ENCODE assay signal across 8 cellular contexts in the genomic region with DNA sequence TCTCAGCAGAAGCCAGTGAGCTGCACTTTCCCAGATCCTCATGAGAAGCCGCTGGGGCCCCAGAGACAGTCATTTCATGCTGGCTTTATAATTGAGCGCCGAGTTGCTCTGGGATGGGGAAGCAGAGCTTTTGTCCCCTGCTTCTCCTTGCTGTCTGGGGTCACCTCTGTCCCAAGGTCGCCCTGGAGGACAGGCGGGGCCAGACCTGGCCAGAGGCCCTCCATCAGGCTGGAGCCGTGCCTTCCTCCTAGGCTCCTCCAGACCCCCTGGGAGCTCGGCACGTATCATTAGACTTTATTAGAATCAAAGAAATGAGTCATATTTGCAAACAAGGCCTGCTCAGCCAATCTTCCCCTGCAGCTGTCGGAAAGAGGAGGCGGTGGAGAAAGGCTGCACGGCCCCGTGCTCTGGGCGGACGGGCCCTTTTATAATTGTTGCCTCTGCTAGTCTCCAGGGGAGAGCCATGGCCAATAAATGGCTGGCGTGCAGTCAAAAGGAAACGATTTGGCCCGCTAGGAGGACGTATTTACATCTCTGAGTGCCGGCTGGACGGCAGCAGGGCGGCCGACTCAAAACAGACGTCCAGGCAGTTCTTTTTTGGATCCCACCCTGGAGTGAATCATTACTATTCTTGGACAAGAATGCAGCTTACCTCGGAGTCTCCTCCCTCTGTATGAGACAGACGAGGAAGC.
DNase-seq lines count a peak whose midpoint lies in the region; ATAC-seq lines count a peak whose summit lies in the region.

No MANE protein-coding gene starts in this region.

- intact Hi-C loops in posterior cingulate gyrus (cut with DNase I) = loop anchor here (5.0 kb wide), 1 partner anchor 46 kb away; no protein-coding TSS in a partner anchor

- peak; percentile 97 for DNase-seq in GM04504 (ENCODE audit: low read depth)
- peak; percentile 83 for DNase-seq in SHP77 treated with DMSO at 0.1 percent for 48 hours (lab: John Stamatoyannopoulos, UW)
- DNase-seq in globus pallidus (ENCODE audit: low spot score) = peak; percentile 90
- DNase-seq in posterior cingulate gyrus = peak; percentile 71 to 97 (median 78)
- no peak for DNase-seq in KBM-7
- DNase-seq in SW 1271 (lab: John Stamatoyannopoulos, UW) = no peak
- no peak for DNase-seq in HPDE6-E6E7 (ENCODE audit: extremely low spot score)

- in situ Hi-C loops in KBM-7 (cut with MboI; ENCODE audit: low pct_unique_long_range_greater_than_20kb, low sequenced_read_pairs) = no loop called here

- no peak for ATAC-seq in GM19452 (IDR thresholded peaks at IDR 0.05; ENCODE audit: unreplicated experiment)

Comparison
In these comparisons a context has a peak if more than half of its experiments do, and no peak if none do; other contexts are left out.
1. DNase-seq: peak in GM04504 (single experiment), SHP77 treated with DMSO at 0.1 percent for 48 hours (single experiment), globus pallidus (single experiment) and posterior cingulate gyrus (10 of 10); none in KBM-7 (single experiment), SW 1271 (0 of 2) and HPDE6-E6E7 (single experiment).